Comparison of ENCODE assay signal across 1 cellular context in genomic region chr2:219111375-219112069, GRCh38.
TF ChIP-seq lines count a peak whose summit lies in the region.

No MANE protein-coding gene starts in this region.

TF ChIP-seq in HepG2, 621 proteins besides CTCF, POLR2A, EP300 and RAD21 (continued from another document and continues in another):
- peak; percentile 75 for TF ChIP-seq YY1 (IDR thresholded peaks at IDR 0.05; ENCODE audit: insufficient read depth, insufficient replicate concordance, low read depth, low read length)
- TF ChIP-seq ZNF737 (CRISPR knock-in tag; IDR thresholded peaks at IDR 0.05; ENCODE audit: borderline replicate concordance) = no peak
- no peak for TF ChIP-seq RFX5 (IDR thresholded peaks at IDR 0.05; ENCODE audit: low read depth, low read length)
- TF ChIP-seq ZNF670 (CRISPR knock-in tag; IDR thresholded peaks at IDR 0.05; ENCODE audit: borderline replicate concordance) = peak; percentile 86
- TF ChIP-seq ELF4 (CRISPR knock-in tag; IDR thresholded peaks at IDR 0.05; ENCODE audit: borderline replicate concordance) = no peak
- TF ChIP-seq ZNF563 (CRISPR knock-in tag; IDR thresholded peaks at IDR 0.05) = no peak
- peak; percentile 65; the same call in 1 of the 2 replicates for TF ChIP-seq ZNF687 (CRISPR knock-in tag; IDR thresholded peaks at IDR 0.05)
- no peak; the same call in none of the 2 replicates for TF ChIP-seq SALL2 (CRISPR knock-in tag; IDR thresholded peaks at IDR 0.05)
- TF ChIP-seq CENPX (CRISPR knock-in tag; IDR thresholded peaks at IDR 0.05) = no peak
- TF ChIP-seq RARG (CRISPR knock-in tag; IDR thresholded peaks at IDR 0.05; ENCODE audit: low read depth) = no peak
- peak; percentile 75; the same call in 1 of the 2 replicates for TF ChIP-seq NAIF1 (CRISPR knock-in tag; IDR thresholded peaks at IDR 0.05; ENCODE audit: borderline replicate concordance)
- peak; percentile 82 for TF ChIP-seq MIXL1 (CRISPR knock-in tag; IDR thresholded peaks at IDR 0.05)
- TF ChIP-seq MNT (IDR thresholded peaks at IDR 0.05) = no peak
- TF ChIP-seq GTF3A (CRISPR knock-in tag; conservative IDR thresholded peaks at IDR 0.05) = 0 out of 2 replicates have a peak, but pooled peaks have one; percentile 16
- no peak for TF ChIP-seq SRSF9 (IDR thresholded peaks at IDR 0.05; ENCODE audit: borderline replicate concordance, insufficient read depth, low read depth, low read length, poor library complexity, severe bottlenecking)
- TF ChIP-seq PRDM10 (CRISPR knock-in tag; IDR thresholded peaks at IDR 0.05; ENCODE audit: low read depth) = peak; percentile 79; the same call in 1 of the 2 replicates
- peak; percentile 77 for TF ChIP-seq NCOA2 (CRISPR knock-in tag; IDR thresholded peaks at IDR 0.05)
- no peak for TF ChIP-seq ZNF674 (CRISPR knock-in tag; IDR thresholded peaks at IDR 0.05; ENCODE audit: low read depth)
- TF ChIP-seq ZNF12 (CRISPR knock-in tag; IDR thresholded peaks at IDR 0.05) = no peak; the same call in 1 of the 2 replicates
- no peak for TF ChIP-seq E2F2 (CRISPR knock-in tag; IDR thresholded peaks at IDR 0.05; ENCODE audit: borderline replicate concordance)
- no peak for TF ChIP-seq ATF3 (CRISPR knock-in tag; IDR thresholded peaks at IDR 0.05)
- TF ChIP-seq NR1H2 (CRISPR knock-in tag; IDR thresholded peaks at IDR 0.05; ENCODE audit: borderline replicate concordance, low read depth) = no peak
- no peak for TF ChIP-seq PRDM4 (CRISPR knock-in tag; IDR thresholded peaks at IDR 0.05; ENCODE audit: borderline replicate concordance)
- no peak for TF ChIP-seq CENPT (CRISPR knock-in tag; IDR thresholded peaks at IDR 0.05; ENCODE audit: low read depth)
- TF ChIP-seq ZNF337 (CRISPR knock-in tag; IDR thresholded peaks at IDR 0.05; ENCODE audit: borderline replicate concordance, low read depth) = no peak
- 0 out of 2 replicates have a peak, but pooled peaks have one; percentile 33 for TF ChIP-seq PBX2 (CRISPR knock-in tag; IDR thresholded peaks at IDR 0.05)
- no peak; the same call in 1 of the 2 replicates for TF ChIP-seq ZNF460 (CRISPR knock-in tag; IDR thresholded peaks at IDR 0.05; ENCODE audit: borderline replicate concordance)
- no peak for TF ChIP-seq SRSF1 (optimal IDR thresholded peaks at IDR 0.05; ENCODE audit: low read depth, low read length)
- TF ChIP-seq FIP1L1 (IDR thresholded peaks at IDR 0.05; ENCODE audit: borderline replicate concordance, insufficient read depth, low read depth, low read length) = no peak
- TF ChIP-seq POLR2G (IDR thresholded peaks at IDR 0.05; ENCODE audit: low read depth, low read length) = no peak
- no peak for TF ChIP-seq RBFOX2 (IDR thresholded peaks at IDR 0.05; ENCODE audit: low read depth, low read length)
- peak; percentile 59; the same call in 1 of the 2 replicates for TF ChIP-seq ZNF546 (CRISPR knock-in tag; conservative IDR thresholded peaks at IDR 0.05)
- TF ChIP-seq FOXO4 (CRISPR knock-in tag; conservative IDR thresholded peaks at IDR 0.05) = no peak
- 0 out of 2 replicates have a peak, but pooled peaks have one; percentile 11 for TF ChIP-seq KLF9 (CRISPR knock-in tag; IDR thresholded peaks at IDR 0.05; ENCODE audit: low read depth)
- TF ChIP-seq ZNF660 (CRISPR knock-in tag; IDR thresholded peaks at IDR 0.05; ENCODE audit: borderline replicate concordance, low read depth) = 0 out of 2 replicates have a peak, but pooled peaks have one; percentile 38
- TF ChIP-seq TEF (CRISPR knock-in tag; IDR thresholded peaks at IDR 0.05) = no peak
- no peak for TF ChIP-seq HNRNPH1 (optimal IDR thresholded peaks at IDR 0.05; ENCODE audit: low read depth, low read length)
- peak; percentile 72 for TF ChIP-seq HNF4A (CRISPR knock-in tag; IDR thresholded peaks at IDR 0.05)
- no peak for TF ChIP-seq JARID2 (CRISPR knock-in tag; IDR thresholded peaks at IDR 0.05; ENCODE audit: insufficient replicate concordance)
- TF ChIP-seq ZNF446 (CRISPR knock-in tag; IDR thresholded peaks at IDR 0.05) = no peak
- TF ChIP-seq HMG20A (CRISPR knock-in tag; IDR thresholded peaks at IDR 0.05; ENCODE audit: borderline replicate concordance) = peak; percentile 85
- no peak for TF ChIP-seq KAT7 (CRISPR knock-in tag; IDR thresholded peaks at IDR 0.05; ENCODE audit: borderline replicate concordance)
- TF ChIP-seq TAF15 (IDR thresholded peaks at IDR 0.05; ENCODE audit: low read depth, low read length, poor library complexity, severe bottlenecking) = no peak
- TF ChIP-seq MEF2D (CRISPR knock-in tag; IDR thresholded peaks at IDR 0.05) = peak; percentile 97
- TF ChIP-seq ATF2 (CRISPR knock-in tag; IDR thresholded peaks at IDR 0.05) = peak; percentile 37; the same call in 1 of the 2 replicates
- TF ChIP-seq SRY (CRISPR knock-in tag; IDR thresholded peaks at IDR 0.05) = no peak; the same call in 1 of the 2 replicates
